ENCODE assay signal across 9 cellular contexts in the genomic region with DNA sequence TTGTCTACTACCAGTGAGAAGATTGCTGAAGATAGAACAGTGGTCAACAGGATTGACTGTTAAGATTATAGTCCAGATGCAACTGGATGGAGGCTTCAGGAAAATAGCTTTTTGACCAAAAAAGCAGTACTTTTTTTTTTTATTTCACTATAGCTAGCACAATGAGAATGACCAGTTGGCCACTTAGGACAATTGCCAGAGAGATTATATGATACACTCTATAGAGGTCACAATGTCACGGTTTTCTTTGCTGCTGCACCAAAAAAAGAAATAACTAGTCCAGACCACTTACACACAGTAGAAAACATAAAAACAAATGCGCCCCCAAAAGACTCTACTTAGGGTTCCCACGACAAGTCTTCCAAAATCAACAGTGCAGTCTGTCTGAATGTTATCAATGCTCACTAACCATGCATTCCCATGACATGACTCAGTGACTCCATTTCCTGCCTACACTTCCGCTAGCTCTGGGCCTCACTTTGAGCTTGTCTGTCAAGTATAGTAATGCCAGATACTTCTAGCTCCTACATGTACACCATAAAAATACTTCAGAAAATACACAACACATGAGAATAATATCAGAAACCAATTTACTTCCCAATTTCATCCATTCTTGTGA.
A peak's percentile ranks its signal among the peaks of the same experiment; 100 is the strongest.
DNase-seq lines count a peak whose midpoint lies in the region; ATAC-seq and TF ChIP-seq lines count a peak whose summit lies in the region.
"Had no signal": no experiment of that assay in that cellular context is flagged by ENCODE, and none has a peak within 500 bp of the region (broad histone marks: within the 10 kb centered on the region; RNA-seq: fewer than 3 reads in every experiment).

No MANE protein-coding gene starts in this region.

- H3K4me1 Mint-ChIP-seq in stimulated activated effector memory CD8-positive, alpha-beta T cell treated with anti-CD3 and anti-CD28 coated beads, Interleukin-12 subunit alpha, Interleukin-12 subunit beta, amount 100 ng/mL, for 72 hours: no peaks in the 10 kb centered on the region
- H3K4me1 Mint-ChIP-seq: central memory CD8-positive, alpha-beta T cell had no signal

- H3K36me3 ChIP-seq in heart right ventricle: no peaks in the 10 kb centered on the region
- H3K36me3 ChIP-seq: uterus had no signal

- intact Hi-C loops in heart right ventricle (cut with DNase I): loop anchor here in 1 of 10 donors (10.0 kb wide), 1 partner anchor 210 kb away; a partner anchor contains a TSS

- no peaks in the 10 kb centered on the region for H3K9me3 ChIP-seq in heart right ventricle
- H3K9me3 ChIP-seq: uterus had no signal

- peak overlapping the region in 9 of 10 donors; percentile 45 to 80 (median 68) for H3K27ac ChIP-seq in heart right ventricle
- H3K27ac ChIP-seq: uterus had no signal

- no peaks in the 10 kb centered on the region for H3K27me3 ChIP-seq in heart right ventricle
- H3K27me3 ChIP-seq: uterus had no signal

- no peaks in the 10 kb centered on the region for H3K36me3 Mint-ChIP-seq in stimulated activated effector memory CD8-positive, alpha-beta T cell treated with anti-CD3 and anti-CD28 coated beads, Interleukin-12 subunit alpha, Interleukin-12 subunit beta, amount 100 ng/mL, for 72 hours

- no peaks in the 10 kb centered on the region for H3K9me3 Mint-ChIP-seq in stimulated activated effector memory CD8-positive, alpha-beta T cell treated with anti-CD3 and anti-CD28 coated beads, Interleukin-12 subunit alpha, Interleukin-12 subunit beta, amount 100 ng/mL, for 72 hours
- H3K9me3 Mint-ChIP-seq: central memory CD8-positive, alpha-beta T cell had no signal

- DNase-seq in HK-2 (ENCODE audit: unreplicated experiment) (peak; percentile 34), UCSD-AML1 (lab: John Stamatoyannopoulos, UW; ENCODE audit: unreplicated experiment) (peak; percentile 11), heart right ventricle (no peak), superior temporal gyrus (ENCODE audit: extremely low spot score) (no peak), NCI-H146 treated with DMSO at 0.1 percent for 48 hours (lab: John Stamatoyannopoulos, UW; ENCODE audit: unreplicated experiment) (no peak)
- no peak for DNase-seq in stimulated activated effector memory CD8-positive, alpha-beta T cell treated with anti-CD3 and anti-CD28 coated beads, Interleukin-12 subunit alpha, Interleukin-12 subunit beta, amount 100 ng/mL, for 72 hours (ENCODE audit: low spot score in 2 of 2)
- DNase-seq: uterus had no signal

- H3K4me3 ChIP-seq in heart right ventricle: no peak overlapping the region
- H3K4me3 ChIP-seq: uterus had no signal

- no peak overlapping the region for H3K27ac Mint-ChIP-seq in stimulated activated effector memory CD8-positive, alpha-beta T cell treated with anti-CD3 and anti-CD28 coated beads, Interleukin-12 subunit alpha, Interleukin-12 subunit beta, amount 100 ng/mL, for 72 hours

- no peak for TF ChIP-seq CTCF in heart right ventricle (IDR thresholded peaks at IDR 0.05)

- ATAC-seq in heart right ventricle: peak; percentile 80 to 95 (median 90)
- ATAC-seq in stimulated activated effector memory CD8-positive, alpha-beta T cell treated with anti-CD3 and anti-CD28 coated beads, Interleukin-12 subunit alpha, Interleukin-12 subunit beta, amount 100 ng/mL, for 72 hours: peak; percentile 46
- no peak for ATAC-seq in HG02763 (IDR thresholded peaks at IDR 0.05; ENCODE audit: unreplicated experiment)

- 35 to 52% methylated on average over 4 of the region's 4 CpGs for WGBS in heart right ventricle, 2 donors

- H3K4me3 Mint-ChIP-seq in stimulated activated effector memory CD8-positive, alpha-beta T cell treated with anti-CD3 and anti-CD28 coated beads, Interleukin-12 subunit alpha, Interleukin-12 subunit beta, amount 100 ng/mL, for 72 hours: no peak overlapping the region
- H3K4me3 Mint-ChIP-seq: central memory CD8-positive, alpha-beta T cell had no signal

- peaks cover 0 to 31% (median 22%) of the 10 kb centered on the region in 9 donors for H3K4me1 ChIP-seq in heart right ventricle
- H3K4me1 ChIP-seq: uterus had no signal

Comparison
In these comparisons a context has a peak if more than half of its experiments do, and no peak if none do; other contexts are left out.
1. DNase-seq: peak in HK-2 (single experiment) and UCSD-AML1 (single experiment); none in heart right ventricle (0 of 2), stimulated activated effector memory CD8-positive, alpha-beta T cell treated with anti-CD3 and anti-CD28 coated beads, Interleukin-12 subunit alpha, Interleukin-12 subunit beta, amount 100 ng/mL, for 72 hours (0 of 2), superior temporal gyrus (single experiment) and NCI-H146 treated with DMSO at 0.1 percent for 48 hours (single experiment).